24 cellular contexts compared by ENCODE assay signal in the genomic region with DNA sequence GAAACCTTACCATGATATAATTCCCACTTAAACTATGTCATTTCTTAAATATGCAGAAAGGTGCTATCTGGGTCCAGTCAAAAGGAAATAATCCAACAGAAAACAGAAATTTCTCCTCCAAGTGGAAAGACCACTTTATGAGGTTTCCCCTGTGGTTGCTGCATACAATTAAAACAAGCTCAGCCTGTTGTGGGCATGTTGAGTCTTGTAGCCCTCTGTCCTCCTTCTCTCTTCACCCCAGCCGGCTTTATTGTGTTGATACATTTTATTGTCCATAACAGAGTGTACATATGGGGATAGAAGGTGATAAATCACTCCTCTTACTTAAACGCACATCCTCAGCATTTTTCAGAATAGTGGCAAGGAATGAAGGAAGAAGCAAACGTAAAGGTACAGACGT.
DNase-seq lines count a peak whose midpoint lies in the region; ATAC-seq, FAIRE-seq and TF ChIP-seq lines count a peak whose summit lies in the region.
"Had no signal": no experiment of that assay in that cellular context is flagged by ENCODE, and none has a peak within 500 bp of the region (broad histone marks: within the 10 kb centered on the region; RNA-seq: fewer than 3 reads in every experiment).

No MANE protein-coding gene starts in this region.

- H3K27me3 Mint-ChIP-seq in CD8-positive, alpha-beta T cell (ENCODE audit: low read depth) = no peaks in the 10 kb centered on the region
- H3K27me3 Mint-ChIP-seq: activated CD4-positive, alpha-beta T cell treated with anti-CD3 and anti-CD28 coated beads, Interleukin-2, amount 10 ng/mL, durations not matched to agents 7 days and 5 days had no signal

- H3K36me3 Mint-ChIP-seq in CD8-positive, alpha-beta T cell = no peaks in the 10 kb centered on the region
- H3K36me3 Mint-ChIP-seq: natural killer cell had no signal

- CTCF ChIA-PET in CD8-positive, alpha-beta T cell (lab: Charles Lee) = no interaction called here

- TF ChIP-seq CTCF in epithelial cell of esophagus (IDR thresholded peaks at IDR 0.05; ENCODE audit: insufficient read depth, low read depth, low read length, missing control alignments) (no peak), D721Med (IDR thresholded peaks at IDR 0.05; ENCODE audit: insufficient read depth, missing control alignments) (no peak)
- no peak for TF ChIP-seq CTCF in CD8-positive, alpha-beta T cell (IDR thresholded peaks at IDR 0.05)

- H3K36me3 ChIP-seq in CD8-positive, alpha-beta T cell (ENCODE audit: insufficient read depth, low read length) = no peaks in the 10 kb centered on the region
- H3K36me3 ChIP-seq: adrenal gland, BLaER1, cardiac muscle cell, stomach, upper lobe of left lung had no signal

- POLR2A ChIA-PET in CD8-positive, alpha-beta T cell (lab: Charles Lee) = no interaction called here

- no peak overlapping the region for H3K4me3 Mint-ChIP-seq in CD8-positive, alpha-beta T cell
- H3K4me3 Mint-ChIP-seq: activated CD4-positive, alpha-beta T cell treated with anti-CD3 and anti-CD28 coated beads, Interleukin-2, amount 10 ng/mL, durations not matched to agents 7 days and 5 days; natural killer cell had no signal

- H3K4me3 ChIP-seq in epithelial cell of esophagus (ENCODE audit: low read length) = no peak overlapping the region
- H3K4me3 ChIP-seq in CD8-positive, alpha-beta T cell (ENCODE audit: low read depth, low read length) = no peak overlapping the region
- H3K4me3 ChIP-seq: adrenal gland, BLaER1, cardiac muscle cell, K562, smooth muscle cell, stomach, upper lobe of left lung had no signal

- H3K4me1 ChIP-seq in CD8-positive, alpha-beta T cell (ENCODE audit: insufficient read depth, low read length) = no peaks in the 10 kb centered on the region
- H3K4me1 ChIP-seq: adrenal gland, BLaER1, upper lobe of left lung had no signal

- intact Hi-C loops in CD8-positive, alpha-beta T cell (cut with DNase I, micrococcal nuclease) = no loop called here

- H3K9me3 ChIP-seq in CD8-positive, alpha-beta T cell (ENCODE audit: low read length) = no peaks in the 10 kb centered on the region
- H3K9me3 ChIP-seq: adrenal gland, BLaER1, stomach, upper lobe of left lung had no signal

- no peaks in the 10 kb centered on the region for H3K4me1 Mint-ChIP-seq in CD8-positive, alpha-beta T cell (ENCODE audit: low read depth)
- H3K4me1 Mint-ChIP-seq: activated CD4-positive, alpha-beta T cell treated with anti-CD3 and anti-CD28 coated beads, Interleukin-2, amount 10 ng/mL, durations not matched to agents 7 days and 5 days; natural killer cell had no signal

- DNase-seq in NCI-H2171 treated with DMSO at 0.1 percent for 48 hours (lab: John Stamatoyannopoulos, UW) (peak; percentile 46), NCI-H2171 (lab: John Stamatoyannopoulos, UW) (no peak), NCI-H510A treated with DMSO at 0.1 percent for 48 hours (lab: John Stamatoyannopoulos, UW) (peak; percentile 91), epithelial cell of esophagus (ENCODE audit: low read depth) (peak; percentile 87), D721Med (ENCODE audit: insufficient read length, low spot score) (no peak), glomerular visceral epithelial cell (ENCODE audit: extremely low spot score) (no peak)
- DNase-seq in CD8-positive, alpha-beta T cell = no peak
- DNase-seq: activated CD4-positive, alpha-beta T cell treated with anti-CD3 and anti-CD28 coated beads, Interleukin-2, amount 10 ng/mL, durations not matched to agents 7 days and 5 days; activated CD8-positive, alpha-beta memory T cell treated with anti-CD3 and anti-CD28 coated beads, Interleukin-2, amount 50 U/mL, for 4 hours; adrenal gland; dermis blood vessel endothelial cell; foreskin melanocyte; mesenchymal stem cell; MV-4-11; natural killer cell; stimulated activated CD4-positive, alpha-beta T cell treated with anti-CD3 and anti-CD28 coated beads, Interleukin-4, amount 100 ng/mL, for 1 hour; stomach had no signal

- no peak overlapping the region for H3K27ac Mint-ChIP-seq in CD8-positive, alpha-beta T cell
- H3K27ac Mint-ChIP-seq: activated CD4-positive, alpha-beta T cell treated with anti-CD3 and anti-CD28 coated beads, Interleukin-2, amount 10 ng/mL, durations not matched to agents 7 days and 5 days; natural killer cell had no signal

- ATAC-seq in CD8-positive, alpha-beta T cell = no peak
- no peak for ATAC-seq in HG02885 (IDR thresholded peaks at IDR 0.05; ENCODE audit: poor library complexity, unreplicated experiment)
- ATAC-seq: K562, natural killer cell, Right ventricle myocardium inferior had no signal

- H3K9me3 Mint-ChIP-seq in CD8-positive, alpha-beta T cell = no peaks in the 10 kb centered on the region
- H3K9me3 Mint-ChIP-seq: activated CD4-positive, alpha-beta T cell treated with anti-CD3 and anti-CD28 coated beads, Interleukin-2, amount 10 ng/mL, durations not matched to agents 7 days and 5 days had no signal

- no peaks in the 10 kb centered on the region for H3K27me3 ChIP-seq in CD8-positive, alpha-beta T cell (ENCODE audit: insufficient read depth, low read length)
- H3K27me3 ChIP-seq: adrenal gland, BLaER1, cardiac muscle cell, stomach, upper lobe of left lung had no signal

- FAIRE-seq in D721Med (lab: Jason Lieb, UNC) = no peak
- FAIRE-seq: K562 had no signal

- no peak overlapping the region for H3K27ac ChIP-seq in CD8-positive, alpha-beta T cell (ENCODE audit: low read depth, low read length)
- H3K27ac ChIP-seq: adrenal gland, BLaER1, cardiac muscle cell, stomach, upper lobe of left lung had no signal

Comparison
In these comparisons a context has a peak if more than half of its experiments do, and no peak if none do; other contexts are left out.
1. DNase-seq: peak in NCI-H2171 treated with DMSO at 0.1 percent for 48 hours (single experiment), NCI-H510A treated with DMSO at 0.1 percent for 48 hours (single experiment) and epithelial cell of esophagus (single experiment); none in NCI-H2171 (single experiment), D721Med (single experiment), CD8-positive, alpha-beta T cell (0 of 7) and glomerular visceral epithelial cell (single experiment).